1 cellular context compared by ENCODE assay signal in genomic region chr1:28552482-28553228, GRCh38.
TF ChIP-seq lines count a peak whose summit lies in the region.

Gene TRNAU1AP (plus strand): TSS chr1:28553085. CDS start chr1:28553111, 26 bp downstream.

TF ChIP-seq in HEK293, 187 proteins besides CTCF, POLR2A, EP300 and RAD21 (continued from another document):
- peak; percentile 60; the same call in 1 of the 2 replicates for TF ChIP-seq ZBTB11 (tag by site-specific recombination; conservative IDR thresholded peaks at IDR 0.05; ENCODE audit: low read depth)
- peak; percentile 64; the same call in 1 of the 2 replicates for TF ChIP-seq ZBTB7A (tag by site-specific recombination; IDR thresholded peaks at IDR 0.05; ENCODE audit: low read depth)
- TF ChIP-seq ZFHX2 (tag by site-specific recombination; conservative IDR thresholded peaks at IDR 0.05) = peak; percentile 64; the same call in 1 of the 2 replicates
- peak; percentile 98 for TF ChIP-seq SP3 (tag by site-specific recombination; IDR thresholded peaks at IDR 0.05)
- TF ChIP-seq, protein P1, sequence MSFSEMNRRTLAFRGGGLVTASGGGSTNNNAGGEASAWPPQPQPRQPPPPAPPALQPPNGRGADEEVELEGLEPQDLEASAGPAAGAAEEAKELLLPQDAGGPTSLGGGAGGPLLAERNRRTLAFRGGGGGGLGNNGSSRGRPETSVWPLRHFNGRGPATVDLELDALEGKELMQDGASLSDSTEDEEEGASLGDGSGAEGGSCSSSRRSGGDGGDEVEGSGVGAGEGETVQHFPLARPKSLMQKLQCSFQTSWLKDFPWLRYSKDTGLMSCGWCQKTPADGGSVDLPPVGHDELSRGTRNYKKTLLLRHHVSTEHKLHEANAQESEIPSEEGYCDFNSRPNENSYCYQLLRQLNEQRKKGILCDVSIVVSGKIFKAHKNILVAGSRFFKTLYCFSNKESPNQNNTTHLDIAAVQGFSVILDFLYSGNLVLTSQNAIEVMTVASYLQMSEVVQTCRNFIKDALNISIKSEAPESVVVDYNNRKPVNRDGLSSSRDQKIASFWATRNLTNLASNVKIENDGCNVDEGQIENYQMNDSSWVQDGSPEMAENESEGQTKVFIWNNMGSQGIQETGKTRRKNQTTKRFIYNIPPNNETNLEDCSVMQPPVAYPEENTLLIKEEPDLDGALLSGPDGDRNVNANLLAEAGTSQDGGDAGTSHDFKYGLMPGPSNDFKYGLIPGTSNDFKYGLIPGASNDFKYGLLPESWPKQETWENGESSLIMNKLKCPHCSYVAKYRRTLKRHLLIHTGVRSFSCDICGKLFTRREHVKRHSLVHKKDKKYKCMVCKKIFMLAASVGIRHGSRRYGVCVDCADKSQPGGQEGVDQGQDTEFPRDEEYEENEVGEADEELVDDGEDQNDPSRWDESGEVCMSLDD (tag by site-specific recombination; IDR thresholded peaks at IDR 0.05) = no peak
- peak; percentile 38; the same call in 1 of the 2 replicates for TF ChIP-seq OSR2 (tag by site-specific recombination; IDR thresholded peaks at IDR 0.05)
- peak; percentile 87 for TF ChIP-seq ZNF449 (tag by site-specific recombination; IDR thresholded peaks at IDR 0.05)
- TF ChIP-seq, protein P2, sequence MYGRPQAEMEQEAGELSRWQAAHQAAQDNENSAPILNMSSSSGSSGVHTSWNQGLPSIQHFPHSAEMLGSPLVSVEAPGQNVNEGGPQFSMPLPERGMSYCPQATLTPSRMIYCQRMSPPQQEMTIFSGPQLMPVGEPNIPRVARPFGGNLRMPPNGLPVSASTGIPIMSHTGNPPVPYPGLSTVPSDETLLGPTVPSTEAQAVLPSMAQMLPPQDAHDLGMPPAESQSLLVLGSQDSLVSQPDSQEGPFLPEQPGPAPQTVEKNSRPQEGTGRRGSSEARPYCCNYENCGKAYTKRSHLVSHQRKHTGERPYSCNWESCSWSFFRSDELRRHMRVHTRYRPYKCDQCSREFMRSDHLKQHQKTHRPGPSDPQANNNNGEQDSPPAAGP (tag by site-specific recombination; IDR thresholded peaks at IDR 0.05) = peak; percentile 92
- no peak for TF ChIP-seq ZNF555 (tag by site-specific recombination; conservative IDR thresholded peaks at IDR 0.05)
- TF ChIP-seq KLF1 (tag by site-specific recombination; IDR thresholded peaks at IDR 0.05) = peak; percentile 86
- no peak for TF ChIP-seq ZNF777 (tag by site-specific recombination; IDR thresholded peaks at IDR 0.05; ENCODE audit: borderline replicate concordance)
- peak; percentile 80 for TF ChIP-seq KLF9 (tag by site-specific recombination; IDR thresholded peaks at IDR 0.05; ENCODE audit: low read depth)
- TF ChIP-seq, protein P3, sequence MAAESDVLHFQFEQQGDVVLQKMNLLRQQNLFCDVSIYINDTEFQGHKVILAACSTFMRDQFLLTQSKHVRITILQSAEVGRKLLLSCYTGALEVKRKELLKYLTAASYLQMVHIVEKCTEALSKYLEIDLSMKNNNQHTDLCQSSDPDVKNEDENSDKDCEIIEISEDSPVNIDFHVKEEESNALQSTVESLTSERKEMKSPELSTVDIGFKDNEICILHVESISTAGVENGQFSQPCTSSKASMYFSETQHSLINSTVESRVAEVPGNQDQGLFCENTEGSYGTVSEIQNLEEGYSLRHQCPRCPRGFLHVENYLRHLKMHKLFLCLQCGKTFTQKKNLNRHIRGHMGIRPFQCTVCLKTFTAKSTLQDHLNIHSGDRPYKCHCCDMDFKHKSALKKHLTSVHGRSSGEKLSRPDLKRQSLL (tag by site-specific recombination; IDR thresholded peaks at IDR 0.05) = no peak; the same call in 1 of the 2 replicates
- TF ChIP-seq ZNF501 (tag by site-specific recombination; IDR thresholded peaks at IDR 0.05) = peak; percentile 80; the same call in 1 of the 2 replicates
- TF ChIP-seq, protein P4, sequence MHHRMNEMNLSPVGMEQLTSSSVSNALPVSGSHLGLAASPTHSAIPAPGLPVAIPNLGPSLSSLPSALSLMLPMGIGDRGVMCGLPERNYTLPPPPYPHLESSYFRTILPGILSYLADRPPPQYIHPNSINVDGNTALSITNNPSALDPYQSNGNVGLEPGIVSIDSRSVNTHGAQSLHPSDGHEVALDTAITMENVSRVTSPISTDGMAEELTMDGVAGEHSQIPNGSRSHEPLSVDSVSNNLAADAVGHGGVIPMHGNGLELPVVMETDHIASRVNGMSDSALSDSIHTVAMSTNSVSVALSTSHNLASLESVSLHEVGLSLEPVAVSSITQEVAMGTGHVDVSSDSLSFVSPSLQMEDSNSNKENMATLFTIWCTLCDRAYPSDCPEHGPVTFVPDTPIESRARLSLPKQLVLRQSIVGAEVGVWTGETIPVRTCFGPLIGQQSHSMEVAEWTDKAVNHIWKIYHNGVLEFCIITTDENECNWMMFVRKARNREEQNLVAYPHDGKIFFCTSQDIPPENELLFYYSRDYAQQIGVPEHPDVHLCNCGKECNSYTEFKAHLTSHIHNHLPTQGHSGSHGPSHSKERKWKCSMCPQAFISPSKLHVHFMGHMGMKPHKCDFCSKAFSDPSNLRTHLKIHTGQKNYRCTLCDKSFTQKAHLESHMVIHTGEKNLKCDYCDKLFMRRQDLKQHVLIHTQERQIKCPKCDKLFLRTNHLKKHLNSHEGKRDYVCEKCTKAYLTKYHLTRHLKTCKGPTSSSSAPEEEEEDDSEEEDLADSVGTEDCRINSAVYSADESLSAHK (tag by site-specific recombination; IDR thresholded peaks at IDR 0.05) = no peak
- TF ChIP-seq ZNF549 (tag by site-specific recombination; IDR thresholded peaks at IDR 0.05) = no peak
- TF ChIP-seq RBAK (tag by site-specific recombination; IDR thresholded peaks at IDR 0.05) = no peak
